ENCODE assay signal across 9 cellular contexts in genomic region chr1:205678286-205679111, GRCh38. TPM values are rescaled to one million over a fixed set of nuclear protein-coding genes. Genes with fewer than 3 reads are reported as not detected.
A peak's percentile ranks its signal among the peaks of the same experiment; 100 is the strongest.
DNase-seq lines count a peak whose midpoint lies in the region; ATAC-seq and TF ChIP-seq lines count a peak whose summit lies in the region.
"Had no signal": no experiment of that assay in that cellular context is flagged by ENCODE, and none has a peak within 500 bp of the region (broad histone marks: within the 10 kb centered on the region; RNA-seq: fewer than 3 reads in every experiment).

No MANE protein-coding gene starts in this region.

- H3K27me3 ChIP-seq in suprapubic skin, result no peaks in the 10 kb centered on the region

- H3K27me3 Mint-ChIP-seq in T-helper 1 cell treated with Interleukin-12 subunit alpha and Interleukin-12 subunit beta and Interleukin-4 antibody, amounts not matched to agents 30 μg/mL and 1 μg/mL, for 36 hours (ENCODE audit: low read depth), result peaks cover 34% of the 10 kb centered on the region

- DNase-seq in T-helper 1 cell, result no peak
- peak; percentile 45 to 91 for DNase-seq in cardiac fibroblast (ENCODE audit: low read depth in 2 of 2)
- no peak for DNase-seq in left lobe of liver (ENCODE audit: low spot score)
- no peak for DNase-seq in suprapubic skin (ENCODE audit: low spot score in 2 of 2)
- DNase-seq in DMS53 treated with DMSO at 0.1 percent for 48 hours (lab: John Stamatoyannopoulos, UW; ENCODE audit: unreplicated experiment), result no peak
- DNase-seq in occipital lobe (lab: John Stamatoyannopoulos, UW), result no peak
- DNase-seq: NCI-H2029 had no signal

- H3K4me3 ChIP-seq in cardiac fibroblast (replicated peaks in 1 of 2; ENCODE audit: low read depth in 2 of 2, low read length in 2 of 2) (peak overlapping the region; percentile 44 to 68), suprapubic skin (peak overlapping the region; percentile 84)

- H3K4me1 ChIP-seq in suprapubic skin, result peaks cover 31% of the 10 kb centered on the region

- ATAC-seq in left lobe of liver (peak; percentile 42), HG03139 (IDR thresholded peaks at IDR 0.05; ENCODE audit: unreplicated experiment) (no peak)

- no peak overlapping the region for H3K27ac Mint-ChIP-seq in T-helper 1 cell treated with Interleukin-12 subunit alpha and Interleukin-12 subunit beta and Interleukin-4 antibody, amounts not matched to agents 30 μg/mL and 1 μg/mL, for 36 hours

- peak overlapping the region; percentile 75 for H3K4me3 Mint-ChIP-seq in T-helper 1 cell treated with Interleukin-12 subunit alpha and Interleukin-12 subunit beta and Interleukin-4 antibody, amounts not matched to agents 30 μg/mL and 1 μg/mL, for 36 hours

- H3K27ac ChIP-seq in suprapubic skin, result no peak overlapping the region

- no peaks in the 10 kb centered on the region for H3K9me3 Mint-ChIP-seq in T-helper 1 cell treated with Interleukin-12 subunit alpha and Interleukin-12 subunit beta and Interleukin-4 antibody, amounts not matched to agents 30 μg/mL and 1 μg/mL, for 36 hours

- no peaks in the 10 kb centered on the region for H3K9me3 ChIP-seq in suprapubic skin

- no peak for TF ChIP-seq POLR2A in suprapubic skin (IDR thresholded peaks at IDR 0.05)

- TF ChIP-seq EP300 in suprapubic skin (IDR thresholded peaks at IDR 0.05), result no peak

- TF ChIP-seq CTCF in cardiac fibroblast (IDR thresholded peaks at IDR 0.05; ENCODE audit: low read depth, low read length) (no peak), suprapubic skin (IDR thresholded peaks at IDR 0.05) (no peak)

- no peaks in the 10 kb centered on the region for H3K36me3 ChIP-seq in suprapubic skin

- 76% methylated on average over 10 of the region's 10 CpGs for WGBS in suprapubic skin

- peaks cover 11% of the 10 kb centered on the region for H3K4me1 Mint-ChIP-seq in T-helper 1 cell treated with Interleukin-12 subunit alpha and Interleukin-12 subunit beta and Interleukin-4 antibody, amounts not matched to agents 30 μg/mL and 1 μg/mL, for 36 hours (ENCODE audit: low read depth)

- H3K36me3 Mint-ChIP-seq in T-helper 1 cell treated with Interleukin-12 subunit alpha and Interleukin-12 subunit beta and Interleukin-4 antibody, amounts not matched to agents 30 μg/mL and 1 μg/mL, for 36 hours (ENCODE audit: low read depth), result no peaks in the 10 kb centered on the region

RNA-seq across cellular contexts. Expression of gene SLC45A3, which starts 1.8 kb away (rescaled TPM):
- total RNA-seq in left lobe of liver (21.2 TPM), suprapubic skin (1 to 10 TPM; 1.4 to 3.3 (median 2.2) TPM), occipital lobe (4.4 TPM)

RNA-seq across cellular contexts. Expression of gene ELK4, which starts 46.7 kb away (rescaled TPM):
- total RNA-seq in left lobe of liver, result 29.9 TPM
- 10 to 100 TPM; 30.9 to 52.6 (median 43.8) TPM for total RNA-seq in suprapubic skin
- 13.3 TPM for total RNA-seq in occipital lobe

Comparison
In these comparisons a context has a peak if more than half of its experiments do, and no peak if none do; other contexts are left out.
1. DNase-seq: peak in cardiac fibroblast (2 of 2); none in T-helper 1 cell (0 of 5), left lobe of liver (single experiment), suprapubic skin (0 of 2), DMS53 treated with DMSO at 0.1 percent for 48 hours (single experiment) and occipital lobe (single experiment).